9 cellular contexts compared by ENCODE assay signal in genomic region chr22:38697055-38697980, GRCh38. TPM values are rescaled to one million over a fixed set of nuclear protein-coding genes. Genes with fewer than 3 reads are reported as not detected.
DNase-seq lines count a peak whose midpoint lies in the region; FAIRE-seq and TF ChIP-seq lines count a peak whose summit lies in the region.
"Had no signal": no experiment of that assay in that cellular context is flagged by ENCODE, and none has a peak within 500 bp of the region (broad histone marks: within the 10 kb centered on the region; RNA-seq: fewer than 3 reads in every experiment).

No MANE protein-coding gene starts in this region.

- no peaks in the 10 kb centered on the region for H3K9me3 Mint-ChIP-seq in chondrocyte (ENCODE audit: low read depth)

- peaks cover 15% of the 10 kb centered on the region for H3K36me3 Mint-ChIP-seq in chondrocyte (ENCODE audit: low read depth)

- intact Hi-C loops in A673 (cut with micrococcal nuclease; ENCODE audit: unreplicated experiment), result no loop called here

- TF ChIP-seq CTCF in A673 (conservative IDR thresholded peaks at IDR 0.05; ENCODE audit: low read depth, low read length) (no peak), chondrocyte (IDR thresholded peaks at IDR 0.05) (no peak)

- H3K4me1 ChIP-seq in A673 (ENCODE audit: insufficient read depth, low read length, poor library complexity, severe bottlenecking) (peaks cover 14% of the 10 kb centered on the region), mucosa of rectum (ENCODE audit: control insufficient read depth in 2 of 2, insufficient read depth in 2 of 2, low read length in 2 of 2) (peaks cover 62 to 74% of the 10 kb centered on the region in 2 donors)

- no peaks in the 10 kb centered on the region for H3K27me3 Mint-ChIP-seq in chondrocyte (ENCODE audit: low read depth)

- peak overlapping the region in 1 of 2 donors; percentile 64 for H3K9ac ChIP-seq in mucosa of rectum (ENCODE audit: low read depth in 1 of 2, low read length in 2 of 2)

- peak overlapping the region; percentile 99 for H3K27ac Mint-ChIP-seq in chondrocyte (ENCODE audit: unreplicated experiment)

- POLR2A ChIA-PET in A673 (lab: Charles Lee; ENCODE audit: low non-redundant PET), result no interaction called here

- peaks cover 9% of the 10 kb centered on the region for H3K36me3 ChIP-seq in A673 (ENCODE audit: insufficient read depth, low read length, poor library complexity, severe bottlenecking)
- H3K36me3 ChIP-seq in mucosa of rectum (ENCODE audit: control insufficient read depth in 2 of 2, insufficient read depth in 2 of 2, low read length in 2 of 2), result peaks cover 0 to 2% of the 10 kb centered on the region in 2 donors
- H3K36me3 ChIP-seq: ovary had no signal

- H3K27me3 ChIP-seq in A673 (replicated peaks; ENCODE audit: insufficient read depth, low read depth, low read length, poor library complexity), result no peaks in the 10 kb centered on the region
- no peaks in the 10 kb centered on the region for H3K27me3 ChIP-seq in mucosa of rectum (ENCODE audit: control insufficient read depth in 2 of 2, insufficient read depth in 2 of 2, low read length in 2 of 2)
- H3K27me3 ChIP-seq: ovary had no signal

- H3K9me3 ChIP-seq in A673 (ENCODE audit: low read depth, low read length, poor library complexity, severe bottlenecking), result no peaks in the 10 kb centered on the region
- no peaks in the 10 kb centered on the region for H3K9me3 ChIP-seq in mucosa of rectum (ENCODE audit: control insufficient read depth in 2 of 2, low read length in 2 of 2)
- H3K9me3 ChIP-seq: ovary had no signal

- peaks cover 68% of the 10 kb centered on the region for H3K4me1 Mint-ChIP-seq in chondrocyte (ENCODE audit: low read depth)

- H3K27ac ChIP-seq in A673 (ENCODE audit: low read depth, low read length, poor library complexity, severe bottlenecking), result peak overlapping the region; percentile 43
- H3K27ac ChIP-seq in mucosa of rectum (ENCODE audit: low read depth in 2 of 2, low read length in 2 of 2), result peak overlapping the region; percentile 78 to 93
- H3K27ac ChIP-seq: ovary had no signal

- H3K4me3 ChIP-seq in A673 (ENCODE audit: low read depth, low read length, poor library complexity, severe bottlenecking), result peak overlapping the region; percentile 15
- peak overlapping the region; percentile 83 to 87 for H3K4me3 ChIP-seq in mucosa of rectum (ENCODE audit: low read length in 2 of 2)
- H3K4me3 ChIP-seq: ovary had no signal

- no TSS peak for BruUV-seq in A673 (replicated peaks; lab: Mats Ljungman, UMichigan)

- no peak for FAIRE-seq in urothelium cell line (lab: Jason Lieb, UNC)

- peak overlapping the region; percentile 90 for H3K4me3 Mint-ChIP-seq in chondrocyte (ENCODE audit: unreplicated experiment)

- CTCF ChIA-PET in A673 (lab: Charles Lee), result no interaction called here

- DNase-seq in A673 (ENCODE audit: low spot score), result no peak
- peak; percentile 14 for DNase-seq in LHCN-M2 (ENCODE audit: low read depth)
- DNase-seq in chondrocyte (ENCODE audit: low spot score), result no peak
- DNase-seq in RPMI8226, result no peak
- no peak for DNase-seq in NCI-H2171 treated with DMSO at 0.1 percent for 48 hours (lab: John Stamatoyannopoulos, UW)
- DNase-seq in NCI-H187 treated with DMSO at 0.1 percent for 48 hours (lab: John Stamatoyannopoulos, UW), result no peak
- DNase-seq in urothelium cell line (ENCODE audit: low spot score), result no peak

RNA-seq across cellular contexts. Expression of gene JOSD1, which starts 3.4 kb away (rescaled TPM):
- total RNA-seq in A673 (2021) (53.1 and 54.2 TPM in 2 replicates), LHCN-M2 (2014; rRNA removed) (54.6 and 65.0 TPM in 2 replicates), chondrocyte (80.3 to 87.0 TPM (median 85.7 TPM) in 3 replicates)
- polyA plus RNA-seq in LHCN-M2 (2012), result 33.3 TPM

RNA-seq across cellular contexts. Expression of gene GTPBP1, which starts 8.4 kb away (rescaled TPM):
- total RNA-seq in A673 (2021) (88.2 and 96.2 TPM in 2 replicates), LHCN-M2 (2014; rRNA removed) (24.5 and 26.4 TPM in 2 replicates), chondrocyte (37.7 to 58.6 TPM (median 43.3 TPM) in 3 replicates)
- polyA plus RNA-seq in LHCN-M2 (2012), result 20.5 TPM

RNA-seq across cellular contexts. Expression of gene TOMM22, which starts 15.6 kb away (rescaled TPM):
- total RNA-seq in A673 (2021), result 143 and 152 TPM in 2 replicates
- 60.9 and 74.1 TPM in 2 replicates for total RNA-seq in LHCN-M2 (2014; rRNA removed)
- polyA plus RNA-seq in LHCN-M2 (2012), result 66.0 TPM
- total RNA-seq in chondrocyte, result 44.8 to 54.1 TPM (median 47.7 TPM) in 3 replicates

RNA-seq across cellular contexts. Expression of gene CBY1, which starts 40.9 kb away (rescaled TPM):
- total RNA-seq in A673 (2021), result 22.1 and 28.5 TPM in 2 replicates
- 12.4 and 16.4 TPM in 2 replicates for total RNA-seq in LHCN-M2 (2014; rRNA removed)
- 27.2 TPM for polyA plus RNA-seq in LHCN-M2 (2012)
- total RNA-seq in chondrocyte, result 29.9 to 44.5 TPM (median 33.5 TPM) in 3 replicates

RNA-seq across cellular contexts. Expression of gene FAM227A, which starts 41.1 kb away (rescaled TPM):
- 3.8 and 5.3 TPM in 2 replicates for total RNA-seq in A673 (2021)
- 0.51 and 1.4 TPM in 2 replicates for total RNA-seq in LHCN-M2 (2014; rRNA removed)
- 0.22 TPM for polyA plus RNA-seq in LHCN-M2 (2012)
- 1.5 to 5.4 TPM (median 1.8 TPM) in 3 replicates for total RNA-seq in chondrocyte
